ENCODE assay signal across 11 cellular contexts in genomic region chr18:48639772-48640432, GRCh38.
DNase-seq lines count a peak whose midpoint lies in the region; ATAC-seq and TF ChIP-seq lines count a peak whose summit lies in the region.
"Had no signal": no experiment of that assay in that cellular context is flagged by ENCODE, and none has a peak within 500 bp of the region (broad histone marks: within the 10 kb centered on the region; RNA-seq: fewer than 3 reads in every experiment).

No MANE protein-coding gene starts in this region.

- H3K9me3 ChIP-seq in breast epithelium (no peaks in the 10 kb centered on the region), RWPE2 (ENCODE audit: severe bottlenecking) (no peaks in the 10 kb centered on the region), tibial artery (no peaks in the 10 kb centered on the region)
- H3K9me3 ChIP-seq: BLaER1 treated with 17β-estradiol and CSF1 and Interleukin-3, amounts not matched to agents 10 nM and 100 nM had no signal

- DNase-seq in MCF 10A (ENCODE audit: unreplicated experiment) (peak; percentile 13), breast epithelium (ENCODE audit: low spot score in 2 of 2) (no peak), RWPE2 (ENCODE audit: low spot score) (peak; percentile 45), foreskin fibroblast (no peak), tibial artery (peak in 1 of 2 donors; percentile 50)
- DNase-seq in activated naive CD4-positive, alpha-beta T cell treated with Interleukin-2 at 50 U/mL for 16 hours, result no peak
- no peak for DNase-seq in activated CD4-positive, alpha-beta T cell treated with anti-CD3 and anti-CD28 coated beads, Interleukin-2, amount 50 U/mL, for 1 hour
- DNase-seq: GOT3, T-helper 1 cell had no signal

- no peak overlapping the region for H3K27ac Mint-ChIP-seq in MCF 10A (ENCODE audit: low read depth, unreplicated experiment)

- H3K36me3 ChIP-seq in breast epithelium (no peaks in the 10 kb centered on the region), RWPE2 (ENCODE audit: low read depth) (no peaks in the 10 kb centered on the region), tibial artery (peaks cover 0 to 29% (median 29%) of the 10 kb centered on the region in 3 donors)

- peaks cover 11% of the 10 kb centered on the region for H3K4me1 Mint-ChIP-seq in MCF 10A (ENCODE audit: insufficient read depth, unreplicated experiment)

- TF ChIP-seq CTCF in MCF 10A (IDR thresholded peaks at IDR 0.05; ENCODE audit: unreplicated experiment) (no peak), breast epithelium (IDR thresholded peaks at IDR 0.05) (no peak), RWPE2 (IDR thresholded peaks at IDR 0.05; ENCODE audit: poor library complexity, severe bottlenecking) (peak; percentile 4), foreskin fibroblast (IDR thresholded peaks at IDR 0.05; ENCODE audit: low read depth, low read length) (peak; percentile 35), tibial artery (IDR thresholded peaks at IDR 0.05) (peak; percentile 26 to 38)

- H3K27me3 ChIP-seq in breast epithelium, result no peaks in the 10 kb centered on the region
- H3K27me3 ChIP-seq in RWPE2 (ENCODE audit: insufficient read depth, poor library complexity, severe bottlenecking), result no peaks in the 10 kb centered on the region
- no peaks in the 10 kb centered on the region for H3K27me3 ChIP-seq in tibial artery
- H3K27me3 ChIP-seq: BLaER1 treated with 17β-estradiol and CSF1 and Interleukin-3, amounts not matched to agents 10 nM and 100 nM had no signal

- POLR2A ChIA-PET in MCF 10A (lab: Yijun Ruan, JAX), result interaction anchor here (0.6 kb wide), 1 partner anchor 538 kb away, joined by 3 read pairs; no protein-coding TSS in a partner anchor

- TF ChIP-seq POLR2A in breast epithelium (IDR thresholded peaks at IDR 0.05), result no peak

- CTCF ChIA-PET in MCF 10A (lab: Yijun Ruan, JAX), result interaction anchor here (0.6 to 1.3 kb wide), 4 partner anchors 35 to 175 kb away, joined by 3 to 6 read pairs (median 4); no protein-coding TSS in a partner anchor

- peaks cover 8% of the 10 kb centered on the region for H3K9me3 Mint-ChIP-seq in MCF 10A (ENCODE audit: unreplicated experiment)

- H3K27ac ChIP-seq in breast epithelium, result no peak overlapping the region
- H3K27ac ChIP-seq in RWPE2 (ENCODE audit: poor library complexity, severe bottlenecking), result peak overlapping the region; percentile 11
- H3K27ac ChIP-seq in tibial artery, result no peak overlapping the region
- H3K27ac ChIP-seq: BLaER1 treated with 17β-estradiol and CSF1 and Interleukin-3, amounts not matched to agents 10 nM and 100 nM had no signal

- no peaks in the 10 kb centered on the region for H3K27me3 Mint-ChIP-seq in MCF 10A (ENCODE audit: insufficient read depth, unreplicated experiment)

- H3K4me1 ChIP-seq in breast epithelium (no peaks in the 10 kb centered on the region), RWPE2 (ENCODE audit: insufficient read depth, poor library complexity, severe bottlenecking) (peaks cover 12% of the 10 kb centered on the region), tibial artery (peaks cover 0 to 6% (median 3%) of the 10 kb centered on the region in 4 donors)

- H3K4me3 Mint-ChIP-seq in MCF 10A (ENCODE audit: unreplicated experiment), result no peak overlapping the region

- H3K4me3 ChIP-seq in breast epithelium, result no peak overlapping the region
- H3K4me3 ChIP-seq in RWPE2 (ENCODE audit: severe bottlenecking), result no peak overlapping the region
- H3K4me3 ChIP-seq in foreskin fibroblast (ENCODE audit: low read depth in 1 of 2, low read length in 2 of 2), result no peak overlapping the region
- no peak overlapping the region for H3K4me3 ChIP-seq in tibial artery
- H3K4me3 ChIP-seq: BLaER1 treated with 17β-estradiol and CSF1 and Interleukin-3, amounts not matched to agents 10 nM and 100 nM had no signal

- intact Hi-C loops in MCF 10A (cut with micrococcal nuclease), result loop anchor here (10.0 kb wide), 1 partner anchor 415 kb away; no protein-coding TSS in a partner anchor
- intact Hi-C loops in breast epithelium (cut with DNase I; ENCODE audit: low total_unique reads), result no loop called here
- intact Hi-C loops in tibial artery (cut with DNase I; ENCODE audit: low total_unique reads), result no loop called here

- peaks cover 32% of the 10 kb centered on the region for H3K36me3 Mint-ChIP-seq in MCF 10A (ENCODE audit: insufficient read depth, unreplicated experiment)

- BruUV-seq in MCF 10A (replicated peaks; lab: Mats Ljungman, UMichigan), result no TSS peak

- ATAC-seq in RWPE2 (ENCODE audit: low read depth), result peak; percentile 49
- no peak for ATAC-seq in HG03039 (IDR thresholded peaks at IDR 0.05; ENCODE audit: unreplicated experiment)

Comparison
In these comparisons a context has a peak if more than half of its experiments do, and no peak if none do; other contexts are left out.
1. DNase-seq: peak in MCF 10A (single experiment) and RWPE2 (single experiment); none in breast epithelium (0 of 2), foreskin fibroblast (0 of 2), activated naive CD4-positive, alpha-beta T cell treated with Interleukin-2 at 50 U/mL for 16 hours (single experiment) and activated CD4-positive, alpha-beta T cell treated with anti-CD3 and anti-CD28 coated beads, Interleukin-2, amount 50 U/mL, for 1 hour (single experiment).
2. CTCF ChIP-seq: peak in RWPE2 (single experiment), foreskin fibroblast (single experiment) and tibial artery (2 of 2); none in MCF 10A (single experiment) and breast epithelium (0 of 3).